1 cellular context compared by ENCODE assay signal in the genomic region with DNA sequence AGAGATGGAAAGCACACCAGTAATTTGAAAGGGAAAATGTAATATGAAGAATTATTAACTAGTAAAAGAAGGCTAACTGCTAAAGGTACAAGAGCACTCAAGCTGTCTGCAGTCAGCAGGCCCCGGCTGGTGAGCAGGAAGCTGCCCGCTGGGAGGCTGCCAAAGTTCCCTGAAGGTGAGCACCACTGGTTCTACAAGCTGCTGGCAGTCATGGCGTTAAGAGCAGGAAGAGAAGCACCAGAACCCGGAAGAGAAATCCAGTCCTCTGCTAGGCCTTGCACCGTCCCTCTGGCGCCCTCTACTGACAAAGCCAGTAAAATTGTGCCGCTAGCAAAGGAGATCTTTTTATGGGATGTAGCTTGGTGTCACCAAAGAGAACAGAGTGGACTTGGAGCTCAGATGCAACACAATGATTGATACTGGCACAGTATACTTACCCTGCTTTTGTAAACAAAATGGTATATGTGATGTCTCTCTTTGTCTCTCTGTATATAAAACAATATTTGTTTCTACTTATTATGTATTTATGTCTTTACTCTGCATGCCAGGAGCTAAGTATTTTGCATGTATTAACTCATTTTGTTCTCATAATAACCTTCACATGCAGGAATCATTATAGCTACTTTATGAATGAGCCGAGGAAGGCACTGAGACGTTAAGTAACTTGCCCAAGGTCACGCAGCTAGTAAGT.
TF ChIP-seq lines count a peak whose summit lies in the region.

No MANE protein-coding gene starts in this region.

TF ChIP-seq in HepG2, 621 proteins besides CTCF, POLR2A, EP300 and RAD21 (continued from another document and continues in another):
- TF ChIP-seq SALL2 (CRISPR knock-in tag; IDR thresholded peaks at IDR 0.05) (0 out of 2 replicates have a peak, but pooled peaks have one; percentile 37), ZBTB20 (CRISPR knock-in tag; IDR thresholded peaks at IDR 0.05; ENCODE audit: borderline replicate concordance, low read depth) (no peak; the same call in 1 of the 2 replicates), ZNF484 (CRISPR knock-in tag; IDR thresholded peaks at IDR 0.05; ENCODE audit: borderline replicate concordance, low read depth) (no peak), ONECUT2 (CRISPR knock-in tag; IDR thresholded peaks at IDR 0.05) (peak; percentile 51; the same call in 1 of the 2 replicates), HNRNPUL1 (IDR thresholded peaks at IDR 0.05; ENCODE audit: low read depth, low read length) (no peak), MAZ (IDR thresholded peaks at IDR 0.05; ENCODE audit: borderline replicate concordance, low read depth, low read length) (no peak), MAZ (CRISPR knock-in tag; IDR thresholded peaks at IDR 0.05; ENCODE audit: low read depth) (peak; percentile 63; the same call in 1 of the 2 replicates), RCOR2 (CRISPR knock-in tag; IDR thresholded peaks at IDR 0.05) (peak; percentile 52), SP5 (CRISPR knock-in tag; IDR thresholded peaks at IDR 0.05; ENCODE audit: borderline replicate concordance, low read depth) (peak; percentile 52; the same call in 1 of the 2 replicates), KDM3A (CRISPR knock-in tag; IDR thresholded peaks at IDR 0.05; ENCODE audit: low read depth) (peak; percentile 97), MIXL1 (CRISPR knock-in tag; IDR thresholded peaks at IDR 0.05) (0 out of 2 replicates have a peak, but pooled peaks have one; percentile 40), SALL1 (CRISPR knock-in tag; IDR thresholded peaks at IDR 0.05) (peak; percentile 95), MED8 (CRISPR knock-in tag; IDR thresholded peaks at IDR 0.05; ENCODE audit: insufficient replicate concordance) (no peak), ZNF567 (CRISPR knock-in tag; IDR thresholded peaks at IDR 0.05; ENCODE audit: borderline replicate concordance) (no peak; the same call in 1 of the 2 replicates), JUN (CRISPR knock-in tag; IDR thresholded peaks at IDR 0.05) (no peak), PPARG (CRISPR knock-in tag; conservative IDR thresholded peaks at IDR 0.05) (0 out of 2 replicates have a peak, but pooled peaks have one; percentile 42), ZNF501 (CRISPR knock-in tag; IDR thresholded peaks at IDR 0.05) (peak; percentile 84), NCOA1 (CRISPR knock-in tag; IDR thresholded peaks at IDR 0.05) (no peak), IRF2 (CRISPR knock-in tag; IDR thresholded peaks at IDR 0.05) (peak; percentile 99), ZNF792 (CRISPR knock-in tag; IDR thresholded peaks at IDR 0.05) (peak; percentile 70; the same call in 1 of the 2 replicates), NR1H2 (CRISPR knock-in tag; IDR thresholded peaks at IDR 0.05; ENCODE audit: borderline replicate concordance, low read depth) (no peak), ZNF879 (CRISPR knock-in tag; IDR thresholded peaks at IDR 0.05) (no peak), ZNF782 (CRISPR knock-in tag; IDR thresholded peaks at IDR 0.05; ENCODE audit: borderline replicate concordance) (no peak), ZNF7 (CRISPR knock-in tag; IDR thresholded peaks at IDR 0.05) (no peak), NR2C2 (CRISPR knock-in tag; IDR thresholded peaks at IDR 0.05; ENCODE audit: borderline replicate concordance) (peak; percentile 99), JDP2 (CRISPR knock-in tag; IDR thresholded peaks at IDR 0.05; ENCODE audit: borderline replicate concordance) (no peak), ZNF263 (CRISPR knock-in tag; IDR thresholded peaks at IDR 0.05) (peak; percentile 96), ZNF383 (CRISPR knock-in tag; IDR thresholded peaks at IDR 0.05; ENCODE audit: borderline replicate concordance) (no peak), ASH2L (IDR thresholded peaks at IDR 0.05; ENCODE audit: insufficient read length, low read depth, low read length) (peak; percentile 46), HNF4G (IDR thresholded peaks at IDR 0.05; ENCODE audit: borderline replicate concordance, low read depth, low read length) (peak; percentile 14; the same call in 1 of the 2 replicates), HNF4G (CRISPR knock-in tag; IDR thresholded peaks at IDR 0.05; ENCODE audit: borderline replicate concordance, low read depth) (no peak; the same call in 1 of the 2 replicates), KAT8 (CRISPR knock-in tag; IDR thresholded peaks at IDR 0.05) (peak; percentile 99), DR1 (CRISPR knock-in tag; IDR thresholded peaks at IDR 0.05) (peak; percentile 44; the same call in 1 of the 2 replicates), ZNF451 (CRISPR knock-in tag; IDR thresholded peaks at IDR 0.05) (peak; percentile 60; the same call in 1 of the 2 replicates), SMARCC2 (IDR thresholded peaks at IDR 0.05) (no peak), GATAD2A (CRISPR knock-in tag; IDR thresholded peaks at IDR 0.05) (peak; percentile 88), ZNF274 (CRISPR knock-in tag; IDR thresholded peaks at IDR 0.05) (peak; percentile 87), IKZF4 (CRISPR knock-in tag; IDR thresholded peaks at IDR 0.05; ENCODE audit: borderline replicate concordance, low read depth, not compliant biosample characterization) (peak; percentile 84), ARID2 (CRISPR knock-in tag; IDR thresholded peaks at IDR 0.05; ENCODE audit: borderline replicate concordance) (peak; percentile 76; the same call in 1 of the 2 replicates), POGZ (CRISPR knock-in tag; IDR thresholded peaks at IDR 0.05) (peak; percentile 98), CENPT (CRISPR knock-in tag; IDR thresholded peaks at IDR 0.05; ENCODE audit: low read depth) (no peak), SOX6 (IDR thresholded peaks at IDR 0.05) (no peak), SOX6 (CRISPR knock-in tag; IDR thresholded peaks at IDR 0.05) (peak; percentile 69), ZSCAN20 (CRISPR knock-in tag; IDR thresholded peaks at IDR 0.05; ENCODE audit: borderline replicate concordance) (no peak), KLF12 (CRISPR knock-in tag; IDR thresholded peaks at IDR 0.05; ENCODE audit: borderline replicate concordance) (0 out of 2 replicates have a peak, but pooled peaks have one; percentile 1), TOPORS (CRISPR knock-in tag; IDR thresholded peaks at IDR 0.05) (peak; percentile 25; the same call in 1 of the 2 replicates), ZSCAN25 (CRISPR knock-in tag; IDR thresholded peaks at IDR 0.05) (peak; percentile 50; the same call in 1 of the 2 replicates), HNRNPL (IDR thresholded peaks at IDR 0.05; ENCODE audit: low read depth, low read length) (no peak), NRL (CRISPR knock-in tag; IDR thresholded peaks at IDR 0.05; ENCODE audit: borderline replicate concordance) (peak; percentile 87; the same call in 1 of the 2 replicates)
- TF ChIP-seq, protein P1, sequence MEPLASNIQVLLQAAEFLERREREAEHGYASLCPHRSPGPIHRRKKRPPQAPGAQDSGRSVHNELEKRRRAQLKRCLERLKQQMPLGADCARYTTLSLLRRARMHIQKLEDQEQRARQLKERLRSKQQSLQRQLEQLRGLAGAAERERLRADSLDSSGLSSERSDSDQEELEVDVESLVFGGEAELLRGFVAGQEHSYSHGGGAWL (CRISPR knock-in tag; IDR thresholded peaks at IDR 0.05) = 0 out of 2 replicates have a peak, but pooled peaks have one; percentile 59
- TF ChIP-seq, protein P2, sequence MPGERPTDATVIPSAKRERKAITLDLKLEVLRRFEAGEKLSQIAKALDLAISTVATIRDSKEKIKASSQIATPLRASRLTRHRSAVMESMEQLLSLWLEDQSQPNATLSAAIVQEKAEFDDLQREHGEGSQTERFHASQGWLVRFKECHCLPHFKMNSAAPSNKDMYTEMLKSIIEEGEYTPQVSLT (CRISPR knock-in tag; IDR thresholded peaks at IDR 0.05; ENCODE audit: borderline replicate concordance, low read depth) = no peak; the same call in 1 of the 2 replicates
- TF ChIP-seq, protein P3, sequence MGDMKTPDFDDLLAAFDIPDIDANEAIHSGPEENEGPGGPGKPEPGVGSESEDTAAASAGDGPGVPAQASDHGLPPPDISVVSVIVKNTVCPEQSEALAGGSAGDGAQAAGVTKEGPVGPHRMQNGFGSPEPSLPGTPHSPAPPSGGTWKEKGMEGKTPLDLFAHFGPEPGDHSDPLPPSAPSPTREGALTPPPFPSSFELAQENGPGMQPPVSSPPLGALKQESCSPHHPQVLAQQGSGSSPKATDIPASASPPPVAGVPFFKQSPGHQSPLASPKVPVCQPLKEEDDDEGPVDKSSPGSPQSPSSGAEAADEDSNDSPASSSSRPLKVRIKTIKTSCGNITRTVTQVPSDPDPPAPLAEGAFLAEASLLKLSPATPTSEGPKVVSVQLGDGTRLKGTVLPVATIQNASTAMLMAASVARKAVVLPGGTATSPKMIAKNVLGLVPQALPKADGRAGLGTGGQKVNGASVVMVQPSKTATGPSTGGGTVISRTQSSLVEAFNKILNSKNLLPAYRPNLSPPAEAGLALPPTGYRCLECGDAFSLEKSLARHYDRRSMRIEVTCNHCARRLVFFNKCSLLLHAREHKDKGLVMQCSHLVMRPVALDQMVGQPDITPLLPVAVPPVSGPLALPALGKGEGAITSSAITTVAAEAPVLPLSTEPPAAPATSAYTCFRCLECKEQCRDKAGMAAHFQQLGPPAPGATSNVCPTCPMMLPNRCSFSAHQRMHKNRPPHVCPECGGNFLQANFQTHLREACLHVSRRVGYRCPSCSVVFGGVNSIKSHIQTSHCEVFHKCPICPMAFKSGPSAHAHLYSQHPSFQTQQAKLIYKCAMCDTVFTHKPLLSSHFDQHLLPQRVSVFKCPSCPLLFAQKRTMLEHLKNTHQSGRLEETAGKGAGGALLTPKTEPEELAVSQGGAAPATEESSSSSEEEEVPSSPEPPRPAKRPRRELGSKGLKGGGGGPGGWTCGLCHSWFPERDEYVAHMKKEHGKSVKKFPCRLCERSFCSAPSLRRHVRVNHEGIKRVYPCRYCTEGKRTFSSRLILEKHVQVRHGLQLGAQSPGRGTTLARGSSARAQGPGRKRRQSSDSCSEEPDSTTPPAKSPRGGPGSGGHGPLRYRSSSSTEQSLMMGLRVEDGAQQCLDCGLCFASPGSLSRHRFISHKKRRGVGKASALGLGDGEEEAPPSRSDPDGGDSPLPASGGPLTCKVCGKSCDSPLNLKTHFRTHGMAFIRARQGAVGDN (CRISPR knock-in tag; IDR thresholded peaks at IDR 0.05) = peak; percentile 93
- TF ChIP-seq, protein P4, sequence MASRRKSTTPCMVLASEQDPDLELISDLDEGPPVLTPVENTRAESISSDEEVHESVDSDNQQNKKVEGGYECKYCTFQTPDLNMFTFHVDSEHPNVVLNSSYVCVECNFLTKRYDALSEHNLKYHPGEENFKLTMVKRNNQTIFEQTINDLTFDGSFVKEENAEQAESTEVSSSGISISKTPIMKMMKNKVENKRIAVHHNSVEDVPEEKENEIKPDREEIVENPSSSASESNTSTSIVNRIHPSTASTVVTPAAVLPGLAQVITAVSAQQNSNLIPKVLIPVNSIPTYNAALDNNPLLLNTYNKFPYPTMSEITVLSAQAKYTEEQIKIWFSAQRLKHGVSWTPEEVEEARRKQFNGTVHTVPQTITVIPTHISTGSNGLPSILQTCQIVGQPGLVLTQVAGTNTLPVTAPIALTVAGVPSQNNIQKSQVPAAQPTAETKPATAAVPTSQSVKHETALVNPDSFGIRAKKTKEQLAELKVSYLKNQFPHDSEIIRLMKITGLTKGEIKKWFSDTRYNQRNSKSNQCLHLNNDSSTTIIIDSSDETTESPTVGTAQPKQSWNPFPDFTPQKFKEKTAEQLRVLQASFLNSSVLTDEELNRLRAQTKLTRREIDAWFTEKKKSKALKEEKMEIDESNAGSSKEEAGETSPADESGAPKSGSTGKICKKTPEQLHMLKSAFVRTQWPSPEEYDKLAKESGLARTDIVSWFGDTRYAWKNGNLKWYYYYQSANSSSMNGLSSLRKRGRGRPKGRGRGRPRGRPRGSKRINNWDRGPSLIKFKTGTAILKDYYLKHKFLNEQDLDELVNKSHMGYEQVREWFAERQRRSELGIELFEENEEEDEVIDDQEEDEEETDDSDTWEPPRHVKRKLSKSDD (CRISPR knock-in tag; IDR thresholded peaks at IDR 0.05; ENCODE audit: low read depth) = no peak
- TF ChIP-seq, protein P5, sequence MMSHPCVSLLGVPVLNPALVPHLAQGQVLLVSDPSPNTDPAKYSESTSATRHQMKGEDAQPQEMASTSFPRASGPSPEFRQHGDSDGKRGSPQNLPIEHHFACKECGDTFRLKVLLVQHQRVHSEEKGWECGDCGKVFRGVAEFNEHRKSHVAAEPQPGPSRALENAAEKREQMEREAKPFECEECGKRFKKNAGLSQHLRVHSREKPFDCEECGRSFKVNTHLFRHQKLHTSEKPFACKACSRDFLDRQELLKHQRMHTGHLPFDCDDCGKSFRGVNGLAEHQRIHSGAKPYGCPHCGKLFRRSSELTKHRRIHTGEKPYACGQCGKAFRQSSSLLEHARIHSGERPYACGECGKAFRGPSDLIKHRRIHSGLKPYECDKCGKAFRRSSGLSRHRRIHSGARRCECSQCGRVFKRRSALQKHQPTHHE (CRISPR knock-in tag; IDR thresholded peaks at IDR 0.05; ENCODE audit: borderline replicate concordance) = 0 out of 2 replicates have a peak, but pooled peaks have one; percentile 47
- TF ChIP-seq, protein P6, sequence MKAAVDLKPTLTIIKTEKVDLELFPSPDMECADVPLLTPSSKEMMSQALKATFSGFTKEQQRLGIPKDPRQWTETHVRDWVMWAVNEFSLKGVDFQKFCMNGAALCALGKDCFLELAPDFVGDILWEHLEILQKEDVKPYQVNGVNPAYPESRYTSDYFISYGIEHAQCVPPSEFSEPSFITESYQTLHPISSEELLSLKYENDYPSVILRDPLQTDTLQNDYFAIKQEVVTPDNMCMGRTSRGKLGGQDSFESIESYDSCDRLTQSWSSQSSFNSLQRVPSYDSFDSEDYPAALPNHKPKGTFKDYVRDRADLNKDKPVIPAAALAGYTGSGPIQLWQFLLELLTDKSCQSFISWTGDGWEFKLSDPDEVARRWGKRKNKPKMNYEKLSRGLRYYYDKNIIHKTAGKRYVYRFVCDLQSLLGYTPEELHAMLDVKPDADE (CRISPR knock-in tag; IDR thresholded peaks at IDR 0.05) = no peak
- TF ChIP-seq, protein P7, sequence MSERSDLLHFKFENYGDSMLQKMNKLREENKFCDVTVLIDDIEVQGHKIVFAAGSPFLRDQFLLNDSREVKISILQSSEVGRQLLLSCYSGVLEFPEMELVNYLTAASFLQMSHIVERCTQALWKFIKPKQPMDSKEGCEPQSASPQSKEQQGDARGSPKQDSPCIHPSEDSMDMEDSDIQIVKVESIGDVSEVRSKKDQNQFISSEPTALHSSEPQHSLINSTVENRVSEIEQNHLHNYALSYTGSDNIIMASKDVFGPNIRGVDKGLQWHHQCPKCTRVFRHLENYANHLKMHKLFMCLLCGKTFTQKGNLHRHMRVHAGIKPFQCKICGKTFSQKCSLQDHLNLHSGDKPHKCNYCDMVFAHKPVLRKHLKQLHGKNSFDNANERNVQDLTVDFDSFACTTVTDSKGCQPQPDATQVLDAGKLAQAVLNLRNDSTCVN (CRISPR knock-in tag; IDR thresholded peaks at IDR 0.05; ENCODE audit: borderline replicate concordance) = peak; percentile 69; the same call in 1 of the 2 replicates
- TF ChIP-seq, protein P8, sequence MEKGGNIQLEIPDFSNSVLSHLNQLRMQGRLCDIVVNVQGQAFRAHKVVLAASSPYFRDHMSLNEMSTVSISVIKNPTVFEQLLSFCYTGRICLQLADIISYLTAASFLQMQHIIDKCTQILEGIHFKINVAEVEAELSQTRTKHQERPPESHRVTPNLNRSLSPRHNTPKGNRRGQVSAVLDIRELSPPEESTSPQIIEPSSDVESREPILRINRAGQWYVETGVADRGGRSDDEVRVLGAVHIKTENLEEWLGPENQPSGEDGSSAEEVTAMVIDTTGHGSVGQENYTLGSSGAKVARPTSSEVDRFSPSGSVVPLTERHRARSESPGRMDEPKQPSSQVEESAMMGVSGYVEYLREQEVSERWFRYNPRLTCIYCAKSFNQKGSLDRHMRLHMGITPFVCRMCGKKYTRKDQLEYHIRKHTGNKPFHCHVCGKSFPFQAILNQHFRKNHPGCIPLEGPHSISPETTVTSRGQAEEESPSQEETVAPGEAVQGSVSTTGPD (CRISPR knock-in tag; IDR thresholded peaks at IDR 0.05) = peak; percentile 79; the same call in 1 of the 2 replicates
